In genomic region chr10:104268691-104269645, GRCh38 we compare ENCODE assay signal across 8 cellular contexts. TPM values are rescaled to one million over a fixed set of nuclear protein-coding genes. Genes with fewer than 3 reads are reported as not detected.
A peak's percentile ranks its signal among the peaks of the same experiment; 100 is the strongest.
DNase-seq lines count a peak whose midpoint lies in the region; ATAC-seq and TF ChIP-seq lines count a peak whose summit lies in the region.

TSS of gene GSTO2 (plus strand) at chr10:104269184. CDS start at chr10:104274916, 5,732 bp downstream.

- peak within 1 kb of the TSS; percentile 77 for H3K4me3 ChIP-seq in naive thymus-derived CD4-positive, alpha-beta T cell (ENCODE audit: low read length)

- CTCF ChIA-PET in naive thymus-derived CD4-positive, alpha-beta T cell (lab: Charles Lee) = interaction anchor here (0.6 to 0.9 kb wide), 2 partner anchors 13 to 83 kb away, joined by 4 to 9 read pairs; no protein-coding TSS in a partner anchor

- H3K36me3 Mint-ChIP-seq in naive thymus-derived CD4-positive, alpha-beta T cell = peaks cover 10 to 28% (median 25%) of the 10 kb centered on the region in 5 donors
- peaks cover 53% of the 10 kb centered on the region for H3K36me3 Mint-ChIP-seq in stimulated activated effector memory CD8-positive, alpha-beta T cell treated with anti-CD3 and anti-CD28 coated beads, Interleukin-12 subunit alpha, Interleukin-12 subunit beta, amount 100 ng/mL, for 72 hours

- peak within 1 kb of the TSS; percentile 85 to 98 (median 96) for H3K27ac Mint-ChIP-seq in naive thymus-derived CD4-positive, alpha-beta T cell
- H3K27ac Mint-ChIP-seq in stimulated activated effector memory CD8-positive, alpha-beta T cell treated with anti-CD3 and anti-CD28 coated beads, Interleukin-12 subunit alpha, Interleukin-12 subunit beta, amount 100 ng/mL, for 72 hours = peak within 1 kb of the TSS; percentile 95

- peaks cover 25 to 55% (median 49%) of the 10 kb centered on the region in 7 donors for H3K4me1 Mint-ChIP-seq in naive thymus-derived CD4-positive, alpha-beta T cell
- H3K4me1 Mint-ChIP-seq in stimulated activated effector memory CD8-positive, alpha-beta T cell treated with anti-CD3 and anti-CD28 coated beads, Interleukin-12 subunit alpha, Interleukin-12 subunit beta, amount 100 ng/mL, for 72 hours = peaks cover 36% of the 10 kb centered on the region

- peak; percentile 99 for DNase-seq in DMS114 treated with DMSO at 0.1 percent for 48 hours (lab: John Stamatoyannopoulos, UW; ENCODE audit: unreplicated experiment)
- peak; percentile 96 for DNase-seq in KG1 (lab: John Stamatoyannopoulos, UW)
- peak; percentile 93 to 97 for DNase-seq in activated T-helper 1 cell treated with anti-CD3 and anti-CD28 coated beads, Interleukin-2, amount 50 U/mL, for 16 hours (ENCODE audit: low read depth in 1 of 2, low spot score in 1 of 2)
- peak; percentile 97 for DNase-seq in fibroblast of gingiva (ENCODE audit: low read depth)
- DNase-seq in naive thymus-derived CD4-positive, alpha-beta T cell = peak; percentile 87 to 99 (median 98)
- peak; percentile 90 to 97 for DNase-seq in stimulated activated effector memory CD8-positive, alpha-beta T cell treated with anti-CD3 and anti-CD28 coated beads, Interleukin-12 subunit alpha, Interleukin-12 subunit beta, amount 100 ng/mL, for 72 hours (ENCODE audit: low spot score in 2 of 2)

- H3K4me3 Mint-ChIP-seq in naive thymus-derived CD4-positive, alpha-beta T cell = peak within 1 kb of the TSS; percentile 87 to 98 (median 94)
- H3K4me3 Mint-ChIP-seq in stimulated activated effector memory CD8-positive, alpha-beta T cell treated with anti-CD3 and anti-CD28 coated beads, Interleukin-12 subunit alpha, Interleukin-12 subunit beta, amount 100 ng/mL, for 72 hours = peak within 1 kb of the TSS; percentile 80

- peak; percentile 98 for ATAC-seq in GM21619 (IDR thresholded peaks at IDR 0.05; ENCODE audit: unreplicated experiment)
- ATAC-seq in naive thymus-derived CD4-positive, alpha-beta T cell = peak; percentile 97
- ATAC-seq in stimulated activated effector memory CD8-positive, alpha-beta T cell treated with anti-CD3 and anti-CD28 coated beads, Interleukin-12 subunit alpha, Interleukin-12 subunit beta, amount 100 ng/mL, for 72 hours = peak; percentile 94

- H3K27me3 Mint-ChIP-seq in naive thymus-derived CD4-positive, alpha-beta T cell = no peaks in the 10 kb centered on the region

- no peaks in the 10 kb centered on the region for H3K9me3 Mint-ChIP-seq in naive thymus-derived CD4-positive, alpha-beta T cell
- no peaks in the 10 kb centered on the region for H3K9me3 Mint-ChIP-seq in stimulated activated effector memory CD8-positive, alpha-beta T cell treated with anti-CD3 and anti-CD28 coated beads, Interleukin-12 subunit alpha, Interleukin-12 subunit beta, amount 100 ng/mL, for 72 hours

- no peaks in the 10 kb centered on the region for H3K27me3 ChIP-seq in naive thymus-derived CD4-positive, alpha-beta T cell (ENCODE audit: control insufficient read depth in 2 of 2, insufficient read depth in 2 of 2, low read length in 2 of 2)

- intact Hi-C loops in naive thymus-derived CD4-positive, alpha-beta T cell (cut with micrococcal nuclease) = loop anchor here (1.0 to 10.0 kb wide), 14 partner anchors 9 to 1624 kb away; partner anchors contain the start of genes CFAP43 (in 2 of the 2), CFAP58 (in 2 of the 2), ITPRIP (in 2 of the 2) and STN1 (in 2 of the 2)

- peak within 1 kb of the TSS; percentile 93 for H3K27ac ChIP-seq in naive thymus-derived CD4-positive, alpha-beta T cell (ENCODE audit: low read depth, low read length)

- POLR2A ChIA-PET in naive thymus-derived CD4-positive, alpha-beta T cell (lab: Charles Lee) = interaction anchor here (0.7 to 6.6 kb wide), 7 partner anchors 14 to 147 kb away, joined by 3 to 68 read pairs (median 3); partner anchors contain the start of genes CFAP58, GSTO1, ITPRIP and SFR1

- no peaks in the 10 kb centered on the region for H3K9me3 ChIP-seq in naive thymus-derived CD4-positive, alpha-beta T cell (ENCODE audit: control insufficient read depth in 2 of 3, low read length in 3 of 3)

- H3K4me1 ChIP-seq in naive thymus-derived CD4-positive, alpha-beta T cell (ENCODE audit: control insufficient read depth in 2 of 2, insufficient read depth in 2 of 2, low read length in 2 of 2) = peaks cover 23 to 25% of the 10 kb centered on the region in 2 donors

- H3K36me3 ChIP-seq in naive thymus-derived CD4-positive, alpha-beta T cell (ENCODE audit: control insufficient read depth in 2 of 3, insufficient read depth in 3 of 3, low read length in 3 of 3) = peaks cover 0 to 16% (median 0%) of the 10 kb centered on the region in 3 experiments

TF ChIP-seq in PFSK-1, 5 proteins besides CTCF, POLR2A, EP300 and RAD21:
- TF ChIP-seq POLR2AphosphoS5 (IDR thresholded peaks at IDR 0.05; ENCODE audit: low read depth, low read length) (peak; percentile 96), SIN3A (IDR thresholded peaks at IDR 0.05; ENCODE audit: borderline replicate concordance, insufficient read depth, low read length) (no peak), FOXP2 (optimal IDR thresholded peaks at IDR 0.05; ENCODE audit: borderline replicate concordance, extremely low read depth, extremely low read length, insufficient read depth) (peak; percentile 9), TAF1 (IDR thresholded peaks at IDR 0.05; ENCODE audit: borderline replicate concordance, insufficient read depth, low read length) (peak; percentile 82; the same call in 1 of the 2 replicates), REST (IDR thresholded peaks at IDR 0.05; ENCODE audit: insufficient read depth in 1 of 2, low read depth in 2 of 2, low read length in 2 of 2) (0 out of 4 replicates have a peak, but pooled peaks of 1 of the 2 experiments have one; percentile 20)

RNA-seq across cellular contexts. Expression of gene GSTO2, which starts in this region (rescaled TPM):
- 1.1 TPM for polyA plus RNA-seq in PFSK-1 (2012; ENCODE audit: insufficient read length, low read depth)
- total RNA-seq in naive thymus-derived CD4-positive, alpha-beta T cell = 1 to 10 TPM; 1.1 to 2.5 (median 1.4) TPM
- 1 to 10 TPM; 1.0 to 1.3 TPM for polyA plus RNA-seq in naive thymus-derived CD4-positive, alpha-beta T cell

Comparison
In these comparisons a context has a peak if more than half of its experiments do, and no peak if none do; other contexts are left out.
1. Peak in every context shown above with its lines: DNase-seq, ATAC-seq, H3K4me3 ChIP-seq and H3K27ac ChIP-seq.